Comparison of ENCODE assay signal across 1 cellular context in genomic region chr6:10615675-10616074, GRCh38.
TF ChIP-seq lines count a peak whose summit lies in the region.

No MANE protein-coding gene starts in this region.

TF ChIP-seq in SK-N-SH, 30 proteins besides CTCF, POLR2A, EP300 and RAD21 (continued from another document):
- TF ChIP-seq, protein P1, sequence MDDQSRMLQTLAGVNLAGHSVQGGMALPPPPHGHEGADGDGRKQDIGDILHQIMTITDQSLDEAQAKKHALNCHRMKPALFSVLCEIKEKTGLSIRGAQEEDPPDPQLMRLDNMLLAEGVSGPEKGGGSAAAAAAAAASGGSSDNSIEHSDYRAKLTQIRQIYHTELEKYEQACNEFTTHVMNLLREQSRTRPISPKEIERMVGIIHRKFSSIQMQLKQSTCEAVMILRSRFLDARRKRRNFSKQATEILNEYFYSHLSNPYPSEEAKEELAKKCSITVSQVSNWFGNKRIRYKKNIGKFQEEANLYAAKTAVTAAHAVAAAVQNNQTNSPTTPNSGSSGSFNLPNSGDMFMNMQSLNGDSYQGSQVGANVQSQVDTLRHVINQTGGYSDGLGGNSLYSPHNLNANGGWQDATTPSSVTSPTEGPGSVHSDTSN (IDR thresholded peaks at IDR 0.05): no peak
TF ChIP-seq in SK-N-SH: peak in this region for 0.
